Comparison of ENCODE assay signal across 8 cellular contexts in the genomic region with DNA sequence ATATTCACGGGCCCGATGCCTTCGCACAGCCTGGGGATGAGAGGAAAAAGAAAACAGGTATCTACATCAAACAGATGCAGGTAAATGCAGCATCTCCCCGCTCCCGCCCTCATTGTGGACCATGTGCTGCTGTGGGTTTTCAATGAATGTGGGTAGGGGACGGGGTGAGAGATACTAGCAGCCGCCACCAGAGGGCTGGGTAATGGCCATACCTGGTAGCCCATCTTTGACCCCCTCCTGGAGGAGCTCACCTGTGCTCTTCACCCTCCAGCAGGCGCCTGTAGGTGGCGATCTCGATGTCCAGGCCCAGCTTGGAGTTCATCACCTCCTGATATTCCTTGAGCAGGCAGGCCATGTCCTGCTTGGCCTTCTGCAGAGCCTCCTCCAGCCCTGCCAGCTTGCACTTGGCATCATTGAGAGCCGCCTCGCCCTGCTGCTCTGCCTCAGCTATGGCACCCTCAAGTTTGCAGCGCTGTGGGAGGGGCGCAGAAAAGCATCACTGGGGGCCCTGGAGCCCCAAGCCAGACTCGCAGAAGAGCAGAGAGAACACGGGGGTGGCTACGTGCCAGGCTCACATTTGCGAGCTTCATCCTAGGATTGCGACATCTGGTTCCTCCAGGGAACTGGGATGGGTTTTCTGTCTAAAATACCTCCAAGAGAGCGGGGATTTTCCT. TPM values are rescaled to one million over a fixed set of nuclear protein-coding genes. Genes with fewer than 3 reads are reported as not detected.
DNase-seq lines count a peak whose midpoint lies in the region; ATAC-seq and TF ChIP-seq lines count a peak whose summit lies in the region.

No MANE protein-coding gene starts in this region.

- H3K27ac ChIP-seq in tibial nerve: no peak overlapping the region

- no peak for TF ChIP-seq POLR2A in tibial nerve (IDR thresholded peaks at IDR 0.05)

- peaks cover 49% of the 10 kb centered on the region for H3K27me3 Mint-ChIP-seq in stimulated activated memory B cell treated with anti-CD40 and anti-IgM and Interleukin-4, amounts not matched to agents 10 μg/mL and 1 μg/mL and 100 μg/mL, for 72 hours

- peak; percentile 70 for DNase-seq in cardiac septum (ENCODE audit: low spot score)
- no peak for DNase-seq in left cardiac atrium
- DNase-seq in NCI-H524 treated with DMSO at 0.1 percent for 48 hours (lab: John Stamatoyannopoulos, UW): peak; percentile 74
- DNase-seq in fibroblast of pulmonary artery (ENCODE audit: low read depth): peak; percentile 58
- DNase-seq in tibial nerve (ENCODE audit: low spot score in 2 of 2): peak; percentile 44 to 53
- DNase-seq in NOMO-1 treated with DMSO at 0.1 percent for 48 hours (lab: John Stamatoyannopoulos, UW; ENCODE audit: unreplicated experiment): no peak

- H3K27me3 ChIP-seq in tibial nerve: no peaks in the 10 kb centered on the region

- no peak overlapping the region for H3K4me3 ChIP-seq in fibroblast of pulmonary artery (replicated peaks; ENCODE audit: low read depth, low read length)
- no peak overlapping the region for H3K4me3 ChIP-seq in tibial nerve

- intact Hi-C loops in cardiac septum (cut with DNase I): no loop called here
- intact Hi-C loops in left cardiac atrium (cut with DNase I): no loop called here

- ATAC-seq in left cardiac atrium: no peak
- no peak for ATAC-seq in stimulated activated memory B cell treated with anti-CD40 and anti-IgM and Interleukin-4, amounts not matched to agents 10 μg/mL and 1 μg/mL and 100 μg/mL, for 72 hours
- no peak for ATAC-seq in HG03039 (IDR thresholded peaks at IDR 0.05; ENCODE audit: unreplicated experiment)

- H3K36me3 Mint-ChIP-seq in stimulated activated memory B cell treated with anti-CD40 and anti-IgM and Interleukin-4, amounts not matched to agents 10 μg/mL and 1 μg/mL and 100 μg/mL, for 72 hours: no peaks in the 10 kb centered on the region

- TF ChIP-seq CTCF in fibroblast of pulmonary artery (IDR thresholded peaks at IDR 0.05; ENCODE audit: low read length, missing control alignments) (peak; percentile 31), tibial nerve (IDR thresholded peaks at IDR 0.05) (peak in 2 of 5 experiments; percentile 3 to 11)

- H3K27ac Mint-ChIP-seq in stimulated activated memory B cell treated with anti-CD40 and anti-IgM and Interleukin-4, amounts not matched to agents 10 μg/mL and 1 μg/mL and 100 μg/mL, for 72 hours: no peak overlapping the region

- no peaks in the 10 kb centered on the region for H3K9me3 Mint-ChIP-seq in stimulated activated memory B cell treated with anti-CD40 and anti-IgM and Interleukin-4, amounts not matched to agents 10 μg/mL and 1 μg/mL and 100 μg/mL, for 72 hours

- H3K9me3 ChIP-seq in tibial nerve: no peaks in the 10 kb centered on the region

- no peaks in the 10 kb centered on the region for H3K36me3 ChIP-seq in tibial nerve

- 63 to 68% methylated on average over 20 of the region's 20 CpGs for WGBS in tibial nerve, 2 donors

- H3K4me3 Mint-ChIP-seq in stimulated activated memory B cell treated with anti-CD40 and anti-IgM and Interleukin-4, amounts not matched to agents 10 μg/mL and 1 μg/mL and 100 μg/mL, for 72 hours: no peak overlapping the region

- H3K4me1 Mint-ChIP-seq in stimulated activated memory B cell treated with anti-CD40 and anti-IgM and Interleukin-4, amounts not matched to agents 10 μg/mL and 1 μg/mL and 100 μg/mL, for 72 hours: no peaks in the 10 kb centered on the region

- peaks cover 0 to 5% (median 0%) of the 10 kb centered on the region in 4 donors for H3K4me1 ChIP-seq in tibial nerve

- no peak for TF ChIP-seq EP300 in tibial nerve (IDR thresholded peaks at IDR 0.05)

RNA-seq across cellular contexts. Expression of gene KRT82, which starts 10.2 kb away (rescaled TPM):
- total RNA-seq in cardiac septum: not detected
- total RNA-seq in left cardiac atrium: not detected
- not detected for total RNA-seq in tibial nerve

RNA-seq across cellular contexts. Expression of gene KRT84, which starts 10.4 kb away (rescaled TPM):
- total RNA-seq in cardiac septum (not detected), left cardiac atrium (not detected), tibial nerve (not detected)

RNA-seq across cellular contexts. Expression of gene KRT85, which starts 28.6 kb away (rescaled TPM):
- not detected for total RNA-seq in cardiac septum
- not detected for total RNA-seq in left cardiac atrium
- total RNA-seq in tibial nerve: not detected

RNA-seq across cellular contexts. Expression of gene KRT75, which starts 38.3 kb away (rescaled TPM):
- not detected for total RNA-seq in cardiac septum
- total RNA-seq in left cardiac atrium: not detected
- not detected for total RNA-seq in tibial nerve

RNA-seq across cellular contexts. Expression of gene KRT6B, which starts 56.0 kb away (rescaled TPM):
- not detected for total RNA-seq in cardiac septum
- total RNA-seq in left cardiac atrium: not detected
- not detected for total RNA-seq in tibial nerve

Comparison
In these comparisons a context has a peak if more than half of its experiments do, and no peak if none do; other contexts are left out.
1. DNase-seq: peak in cardiac septum (single experiment), NCI-H524 treated with DMSO at 0.1 percent for 48 hours (single experiment), fibroblast of pulmonary artery (single experiment) and tibial nerve (2 of 2); none in left cardiac atrium (single experiment) and NOMO-1 treated with DMSO at 0.1 percent for 48 hours (single experiment).